Comparison of ENCODE assay signal across 9 cellular contexts in genomic region chr16:89026121-89026612, GRCh38. TPM values are rescaled to one million over a fixed set of nuclear protein-coding genes. Genes with fewer than 3 reads are reported as not detected.
DNase-seq lines count a peak whose midpoint lies in the region; ATAC-seq, FAIRE-seq and TF ChIP-seq lines count a peak whose summit lies in the region.
"Had no signal": no experiment of that assay in that cellular context is flagged by ENCODE, and none has a peak within 500 bp of the region (broad histone marks: within the 10 kb centered on the region; RNA-seq: fewer than 3 reads in every experiment).

No MANE protein-coding gene starts in this region.

- H3K9me3 Mint-ChIP-seq in stimulated activated naive B cell treated with anti-CD40 and anti-IgM and Interleukin-4, amounts not matched to agents 10 μg/mL and 1 μg/mL and 100 μg/mL, for 72 hours = peaks cover 15 to 16% of the 10 kb centered on the region in 2 donors

- no peaks in the 10 kb centered on the region for H3K79me2 ChIP-seq in mammary epithelial cell (ENCODE audit: insufficient read depth, low read length)

- no peak for FAIRE-seq in RCC 7860 (lab: Jason Lieb, UNC)

- no peak overlapping the region for H3K27ac Mint-ChIP-seq in stimulated activated naive B cell treated with anti-CD40 and anti-IgM and Interleukin-4, amounts not matched to agents 10 μg/mL and 1 μg/mL and 100 μg/mL, for 72 hours

- H3K36me3 Mint-ChIP-seq in stimulated activated naive B cell treated with anti-CD40 and anti-IgM and Interleukin-4, amounts not matched to agents 10 μg/mL and 1 μg/mL and 100 μg/mL, for 72 hours = peaks cover 4 to 14% of the 10 kb centered on the region in 2 donors

- CTCF ChIA-PET in mammary epithelial cell (lab: Charles Lee; ENCODE audit: low non-redundant PET) = no interaction called here

- 59% methylated on average over 5 of the region's 5 CpGs for WGBS in mammary epithelial cell (ENCODE audit: low coverage, missing lambda C conversion rate)

- no peak overlapping the region for H3K4me3 Mint-ChIP-seq in stimulated activated naive B cell treated with anti-CD40 and anti-IgM and Interleukin-4, amounts not matched to agents 10 μg/mL and 1 μg/mL and 100 μg/mL, for 72 hours

- ATAC-seq in stimulated activated naive B cell treated with anti-CD40 and anti-IgM and Interleukin-4, amounts not matched to agents 10 μg/mL and 1 μg/mL and 100 μg/mL, for 72 hours (replicated peaks) = peak; percentile 42 to 61

- in situ Hi-C loops in mammary epithelial cell (cut with MboI; ENCODE audit: low sequenced_read_pairs in 2 of 2) = no loop called here

- BruUV-seq in mammary epithelial cell (replicated peaks; lab: Mats Ljungman, UMichigan) = no TSS peak

- H3K4me1 ChIP-seq in mammary epithelial cell (ENCODE audit: insufficient read depth, low read length) = no peaks in the 10 kb centered on the region

- TF ChIP-seq CTCF in mammary epithelial cell (conservative IDR thresholded peaks at IDR 0.05 in 1 of 2, IDR thresholded peaks at IDR 0.05 in 1 of 2; ENCODE audit: extremely low read depth in 1 of 2, insufficient read depth in 1 of 2, low read depth in 1 of 2, low read length in 2 of 2) = no peak
- TF ChIP-seq CTCF in coronary artery (IDR thresholded peaks at IDR 0.05) = no peak

- H4K20me1 ChIP-seq in mammary epithelial cell (ENCODE audit: insufficient read depth, low read length) = no peaks in the 10 kb centered on the region

- peaks cover 3% of the 10 kb centered on the region for H3K9me3 ChIP-seq in mammary epithelial cell (replicated peaks; ENCODE audit: insufficient read depth, low read length)

- intact Hi-C loops in mammary epithelial cell (cut with micrococcal nuclease) = no loop called here

- no peak overlapping the region for H3K4me2 ChIP-seq in mammary epithelial cell (ENCODE audit: insufficient read depth, low read depth, low read length)

- H3K4me3 ChIP-seq in mammary epithelial cell (replicated peaks in 1 of 3; ENCODE audit: insufficient read depth in 1 of 3, low read depth in 2 of 3, low read length in 3 of 3) (no peak overlapping the region), coronary artery (no peak overlapping the region)

- peaks cover 3% of the 10 kb centered on the region for H3K27me3 ChIP-seq in mammary epithelial cell (ENCODE audit: insufficient read depth, low read length)

- peak; percentile 61 for DNase-seq in activated gamma-delta T cell treated with Interleukin-2 at 50 U/mL for 16 hours
- no peak for DNase-seq in activated gamma-delta T cell (lab: John Stamatoyannopoulos, UW)
- DNase-seq in RCC 7860 (ENCODE audit: low spot score) = peak; percentile 17
- DNase-seq in mammary epithelial cell = peak; percentile 40
- no peak for DNase-seq in stimulated activated naive B cell treated with anti-CD40 and anti-IgM and Interleukin-4, amounts not matched to agents 10 μg/mL and 1 μg/mL and 100 μg/mL, for 72 hours
- no peak for DNase-seq in DMS 273 treated with DMSO at 0.1 percent for 48 hours (lab: John Stamatoyannopoulos, UW)
- no peak for DNase-seq in coronary artery (ENCODE audit: low spot score)
- DNase-seq in T-helper 9 cell = no peak

- H3K27ac ChIP-seq in mammary epithelial cell (ENCODE audit: insufficient read depth, low read depth, low read length) (no peak overlapping the region), coronary artery (no peak overlapping the region)
- H3K27ac ChIP-seq: HL-60 had no signal

- no peaks in the 10 kb centered on the region for H3K36me3 ChIP-seq in mammary epithelial cell (ENCODE audit: insufficient read depth, low read length)

- dilution Hi-C loops in mammary epithelial cell (cut with HindIII; ENCODE audit: low sequenced_read_pairs) = loop anchor here (10.0 kb wide), 1 partner anchor 171 kb away; the partner anchor contains the start of genes GALNS and TRAPPC2L

- H3K9ac ChIP-seq in mammary epithelial cell (ENCODE audit: insufficient read depth, low read length) = no peak overlapping the region

- H3K27me3 Mint-ChIP-seq in stimulated activated naive B cell treated with anti-CD40 and anti-IgM and Interleukin-4, amounts not matched to agents 10 μg/mL and 1 μg/mL and 100 μg/mL, for 72 hours = peaks cover 9 to 28% of the 10 kb centered on the region in 2 donors

- peaks cover 0 to 3% of the 10 kb centered on the region in 2 donors for H3K4me1 Mint-ChIP-seq in stimulated activated naive B cell treated with anti-CD40 and anti-IgM and Interleukin-4, amounts not matched to agents 10 μg/mL and 1 μg/mL and 100 μg/mL, for 72 hours

- no peak overlapping the region for H2AFZ ChIP-seq in mammary epithelial cell (ENCODE audit: low read depth, low read length)

RNA-seq across cellular contexts. Expression of gene CBFA2T3, which starts 49.2 kb away (rescaled TPM):
- total RNA-seq in mammary epithelial cell = under 1 TPM in 1 of 2 donors, not detected in 1; 0.83 TPM
- polyA plus RNA-seq in mammary epithelial cell = 0.09 TPM
- not detected for polyA minus RNA-seq in mammary epithelial cell

Comparison
In these comparisons a context has a peak if more than half of its experiments do, and no peak if none do; other contexts are left out.
1. DNase-seq: peak in activated gamma-delta T cell treated with Interleukin-2 at 50 U/mL for 16 hours (single experiment), RCC 7860 (single experiment) and mammary epithelial cell (single experiment); none in activated gamma-delta T cell (single experiment), stimulated activated naive B cell treated with anti-CD40 and anti-IgM and Interleukin-4, amounts not matched to agents 10 μg/mL and 1 μg/mL and 100 μg/mL, for 72 hours (single experiment), DMS 273 treated with DMSO at 0.1 percent for 48 hours (single experiment), coronary artery (single experiment) and T-helper 9 cell (single experiment).